18 cellular contexts compared by ENCODE assay signal in the genomic region with DNA sequence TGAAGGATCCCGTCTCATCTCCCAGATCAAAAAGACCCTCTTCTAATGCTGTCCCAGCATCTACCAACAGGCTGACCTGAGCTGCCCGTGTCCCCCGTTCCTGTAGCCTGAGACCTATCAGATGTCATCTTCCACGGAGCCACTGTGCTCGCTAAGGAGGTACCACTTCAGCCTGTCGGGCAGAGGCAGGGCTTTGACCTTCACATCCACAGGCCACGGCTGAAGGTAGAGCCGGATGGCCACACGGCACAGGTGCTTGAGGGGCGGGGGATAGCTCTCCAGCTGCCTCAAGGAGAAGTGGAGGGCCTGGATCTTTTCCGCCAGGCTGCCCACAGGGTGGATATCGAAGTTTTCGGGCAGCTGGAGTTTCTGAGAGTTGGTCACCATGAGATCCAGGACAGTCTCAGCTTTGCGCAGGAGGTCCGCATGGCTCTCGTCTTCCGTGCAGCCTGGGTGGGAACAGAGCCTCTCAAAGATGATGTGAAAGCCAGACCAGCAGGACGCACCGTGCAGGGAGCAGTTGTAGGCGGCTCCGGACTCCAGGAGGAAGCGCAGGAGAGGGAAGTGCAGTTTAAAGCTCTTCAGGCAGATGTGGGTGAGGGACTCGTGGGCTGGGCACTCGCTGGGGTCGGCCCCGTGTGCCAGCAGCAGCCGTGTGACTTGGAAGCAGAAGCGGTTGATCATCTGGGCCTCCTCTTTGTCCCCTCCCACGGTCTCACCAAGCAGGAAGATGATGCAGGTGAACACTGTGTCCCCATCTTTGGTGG. TPM values are rescaled to one million over a fixed set of nuclear protein-coding genes. Genes with fewer than 3 reads are reported as not detected.
DNase-seq lines count a peak whose midpoint lies in the region; ATAC-seq, FAIRE-seq and TF ChIP-seq lines count a peak whose summit lies in the region.
"Had no signal": no experiment of that assay in that cellular context is flagged by ENCODE, and none has a peak within 500 bp of the region (broad histone marks: within the 10 kb centered on the region; RNA-seq: fewer than 3 reads in every experiment).

No MANE protein-coding gene starts in this region.

- no peaks in the 10 kb centered on the region for H3K27me3 ChIP-seq in A673 (replicated peaks; ENCODE audit: insufficient read depth, low read depth, low read length, poor library complexity)
- no peaks in the 10 kb centered on the region for H3K27me3 ChIP-seq in BLaER1 treated with 17β-estradiol and CSF1 and Interleukin-3, amounts not matched to agents 10 nM and 100 nM
- H3K27me3 ChIP-seq: body of pancreas, hepatocyte, pancreas, tibial nerve had no signal

- H3K4me1 ChIP-seq in A673 (ENCODE audit: insufficient read depth, low read length, poor library complexity, severe bottlenecking), result peaks cover 14% of the 10 kb centered on the region
- H3K4me1 ChIP-seq in BLaER1 treated with 17β-estradiol and CSF1 and Interleukin-3, amounts not matched to agents 10 nM and 100 nM, result peaks cover 29 to 75% (median 59%) of the 10 kb centered on the region in 10 experiments

- BruUV-seq in A673 (replicated peaks; lab: Mats Ljungman, UMichigan), result no TSS peak

- TF ChIP-seq CTCF in A673 (conservative IDR thresholded peaks at IDR 0.05; ENCODE audit: low read depth, low read length) (no peak), RWPE1 (conservative IDR thresholded peaks at IDR 0.05; ENCODE audit: low read depth) (no peak), chondrocyte (IDR thresholded peaks at IDR 0.05) (no peak), D721Med (IDR thresholded peaks at IDR 0.05; ENCODE audit: insufficient read depth, missing control alignments) (no peak), foreskin fibroblast (IDR thresholded peaks at IDR 0.05; ENCODE audit: low read depth, low read length) (no peak)

- H3K27me3 Mint-ChIP-seq in chondrocyte (ENCODE audit: low read depth), result no peaks in the 10 kb centered on the region

- H3K36me3 Mint-ChIP-seq in chondrocyte (ENCODE audit: low read depth), result peaks cover 15% of the 10 kb centered on the region

- no peak overlapping the region for H3K4me3 Mint-ChIP-seq in chondrocyte (ENCODE audit: unreplicated experiment)

- H3K4me1 Mint-ChIP-seq in chondrocyte (ENCODE audit: low read depth), result peaks cover 25% of the 10 kb centered on the region

- peak overlapping the region; percentile 51 for H3K27ac Mint-ChIP-seq in chondrocyte (ENCODE audit: unreplicated experiment)

- FAIRE-seq in D721Med (lab: Jason Lieb, UNC), result no peak
- FAIRE-seq: pancreas had no signal

- H3K4me2 ChIP-seq in BLaER1 treated with 17β-estradiol and CSF1 and Interleukin-3, amounts not matched to agents 10 nM and 100 nM, result peak overlapping the region; percentile 7 to 76 (median 47); a peak in 17 of 22 replicates
- H3K4me2 ChIP-seq: hepatocyte had no signal

- no peak for ATAC-seq in GM19324 (IDR thresholded peaks at IDR 0.05; ENCODE audit: low FRiP score, unreplicated experiment)
- ATAC-seq: activated CD4-positive, CD25-positive, alpha-beta regulatory T cell treated with anti-CD3 and anti-CD28 coated beads, Interleukin-2, amount 50 U/mL, for 24 hours; body of pancreas; pancreas had no signal

- H3K36me3 ChIP-seq in A673 (ENCODE audit: insufficient read depth, low read length, poor library complexity, severe bottlenecking), result peaks cover 56% of the 10 kb centered on the region
- H3K36me3 ChIP-seq in BLaER1 treated with 17β-estradiol and CSF1 and Interleukin-3, amounts not matched to agents 10 nM and 100 nM, result peaks cover 66 to 80% (median 72%) of the 10 kb centered on the region in 11 experiments

- DNase-seq in A673 (ENCODE audit: low spot score), result no peak
- no peak for DNase-seq in RWPE1 (ENCODE audit: low spot score)
- DNase-seq in chondrocyte (ENCODE audit: low spot score), result no peak
- DNase-seq in activated gamma-delta T cell (lab: John Stamatoyannopoulos, UW), result no peak
- DNase-seq in D721Med (ENCODE audit: insufficient read length, low spot score), result no peak
- DNase-seq in foreskin fibroblast, result no peak
- DNase-seq: GOT3, NCI-H2081 treated with DMSO at 0.1 percent for 48 hours had no signal

- POLR2A ChIA-PET in A673 (lab: Charles Lee; ENCODE audit: low non-redundant PET), result no interaction called here
- POLR2A ChIA-PET in RWPE1 (lab: Yijun Ruan, JAX; ENCODE audit: low non-redundant PET), result no interaction called here

- no peaks in the 10 kb centered on the region for H3K9me3 Mint-ChIP-seq in chondrocyte (ENCODE audit: low read depth)

- CTCF ChIA-PET in A673 (lab: Charles Lee) (no interaction called here), RWPE1 (lab: Yijun Ruan, JAX) (interaction anchor here (0.7 to 5.2 kb wide), 4 partner anchors 13 to 477 kb away, joined by 3 to 33 read pairs (median 4); a partner anchor contains a TSS)

- H3K27ac ChIP-seq in A673 (ENCODE audit: low read depth, low read length, poor library complexity, severe bottlenecking) (peak overlapping the region; percentile 23), RWPE1 (peak overlapping the region; percentile 82)
- peak overlapping the region in 8 of 11 experiments; percentile 12 to 73 (median 39); a peak in 12 of 22 replicates for H3K27ac ChIP-seq in BLaER1 treated with 17β-estradiol and CSF1 and Interleukin-3, amounts not matched to agents 10 nM and 100 nM
- H3K27ac ChIP-seq: C4-2B, hepatocyte, pancreas had no signal

- H3K9me3 ChIP-seq in A673 (ENCODE audit: low read depth, low read length, poor library complexity, severe bottlenecking), result no peaks in the 10 kb centered on the region
- H3K9me3 ChIP-seq in BLaER1 treated with 17β-estradiol and CSF1 and Interleukin-3, amounts not matched to agents 10 nM and 100 nM (replicated peaks in 1 of 11), result no peaks in the 10 kb centered on the region
- H3K9me3 ChIP-seq: body of pancreas, pancreas, tibial nerve had no signal

- H4K20me1 ChIP-seq in BLaER1 treated with 17β-estradiol and CSF1 and Interleukin-3, amounts not matched to agents 10 nM and 100 nM, result peaks cover 78 to 90% (median 88%) of the 10 kb centered on the region in 11 experiments; a peak in 21 of 22 replicates

- intact Hi-C loops in A673 (cut with micrococcal nuclease; ENCODE audit: unreplicated experiment), result no loop called here

- no peak overlapping the region for H3K4me3 ChIP-seq in A673 (ENCODE audit: low read depth, low read length, poor library complexity, severe bottlenecking)
- no peak overlapping the region for H3K4me3 ChIP-seq in BLaER1 treated with 17β-estradiol and CSF1 and Interleukin-3, amounts not matched to agents 10 nM and 100 nM
- H3K4me3 ChIP-seq in foreskin fibroblast (ENCODE audit: low read depth in 1 of 2, low read length in 2 of 2), result no peak overlapping the region
- H3K4me3 ChIP-seq: body of pancreas, hepatocyte, pancreas, skin epidermis, tibial nerve had no signal

- H3K9ac ChIP-seq in BLaER1 treated with 17β-estradiol and CSF1 and Interleukin-3, amounts not matched to agents 10 nM and 100 nM, result peak overlapping the region in 10 of 11 experiments; percentile 11 to 68 (median 54); a peak in 13 of 22 replicates

RNA-seq across cellular contexts. Expression of a gene that starts 4.1 kb away (rescaled TPM):
- total RNA-seq in A673 (2021) (30.4 and 36.5 TPM in 2 replicates), chondrocyte (17.4 to 18.1 TPM (median 17.7 TPM) in 3 replicates)

RNA-seq across cellular contexts. Expression of a gene that starts 11.9 kb away (rescaled TPM):
- total RNA-seq in A673 (2021) (82.8 and 87.1 TPM in 2 replicates), chondrocyte (32.6 to 37.4 TPM (median 34.4 TPM) in 3 replicates)

RNA-seq across cellular contexts. Expression of a gene that starts 17.0 kb away (rescaled TPM):
- total RNA-seq in A673 (2021), result 0.28 TPM in 1 of 2 replicates, not detected in the other
- total RNA-seq in chondrocyte, result 0.30 to 0.39 TPM (median 0.38 TPM) in 3 replicates
- total RNA-seq: body of pancreas, hepatocyte, kidney epithelial cell, pancreas had no signal

RNA-seq across cellular contexts. Expression of a gene that starts 27.6 kb away (rescaled TPM):
- total RNA-seq in A673 (2021) (12.7 and 16.6 TPM in 2 replicates), chondrocyte (4.9 to 5.7 TPM (median 5.0 TPM) in 3 replicates)
- total RNA-seq: kidney epithelial cell had no signal

Comparison
In these comparisons a context has a peak if more than half of its experiments do, and no peak if none do; other contexts are left out.
1. H3K27ac ChIP-seq: peak in every context shown above with its lines; median percentile 82 in RWPE1; 39 in BLaER1 treated with 17β-estradiol and CSF1 and Interleukin-3, amounts not matched to agents 10 nM and 100 nM; 23 in A673.